ENCODE assay signal across 1 cellular context in the genomic region with DNA sequence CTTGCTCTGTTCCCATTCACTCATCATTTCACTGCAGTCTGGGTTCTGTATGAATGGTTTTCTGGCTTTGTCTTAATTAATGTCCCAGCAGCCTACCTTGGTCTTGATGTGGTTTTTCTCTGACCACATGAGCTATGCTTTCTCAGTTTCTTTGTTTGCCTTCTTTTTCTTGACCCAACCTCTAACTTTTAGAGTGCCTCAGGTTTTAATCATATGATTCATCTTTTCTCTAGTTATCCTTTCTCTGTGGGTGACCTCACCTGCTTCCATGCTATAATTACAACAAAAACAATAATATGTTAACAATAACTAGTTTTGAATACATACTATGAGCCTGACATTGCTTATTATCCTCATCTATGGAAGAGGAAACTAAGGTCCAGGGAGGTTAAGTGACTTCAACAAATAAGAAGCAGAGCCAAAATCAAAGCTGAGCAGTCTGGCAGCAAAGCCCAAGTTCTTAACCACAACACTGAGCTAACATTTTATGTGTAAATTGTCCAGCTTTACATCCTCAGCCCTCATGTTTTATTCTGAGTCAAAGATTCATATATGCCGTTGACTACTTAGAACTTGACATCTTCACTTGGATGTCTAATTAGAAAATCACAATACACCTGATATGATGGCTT.
TF ChIP-seq lines count a peak whose summit lies in the region.

No MANE protein-coding gene starts in this region.

TF ChIP-seq in GM12878, 131 proteins besides CTCF, POLR2A, EP300 and RAD21 (continued from another document and continues in another):
- TF ChIP-seq REST (IDR thresholded peaks at IDR 0.05; ENCODE audit: low read depth, low read length), result no peak
- TF ChIP-seq E4F1 (IDR thresholded peaks at IDR 0.05; ENCODE audit: borderline replicate concordance, partially characterized antibody), result no peak
- TF ChIP-seq, protein P1, sequence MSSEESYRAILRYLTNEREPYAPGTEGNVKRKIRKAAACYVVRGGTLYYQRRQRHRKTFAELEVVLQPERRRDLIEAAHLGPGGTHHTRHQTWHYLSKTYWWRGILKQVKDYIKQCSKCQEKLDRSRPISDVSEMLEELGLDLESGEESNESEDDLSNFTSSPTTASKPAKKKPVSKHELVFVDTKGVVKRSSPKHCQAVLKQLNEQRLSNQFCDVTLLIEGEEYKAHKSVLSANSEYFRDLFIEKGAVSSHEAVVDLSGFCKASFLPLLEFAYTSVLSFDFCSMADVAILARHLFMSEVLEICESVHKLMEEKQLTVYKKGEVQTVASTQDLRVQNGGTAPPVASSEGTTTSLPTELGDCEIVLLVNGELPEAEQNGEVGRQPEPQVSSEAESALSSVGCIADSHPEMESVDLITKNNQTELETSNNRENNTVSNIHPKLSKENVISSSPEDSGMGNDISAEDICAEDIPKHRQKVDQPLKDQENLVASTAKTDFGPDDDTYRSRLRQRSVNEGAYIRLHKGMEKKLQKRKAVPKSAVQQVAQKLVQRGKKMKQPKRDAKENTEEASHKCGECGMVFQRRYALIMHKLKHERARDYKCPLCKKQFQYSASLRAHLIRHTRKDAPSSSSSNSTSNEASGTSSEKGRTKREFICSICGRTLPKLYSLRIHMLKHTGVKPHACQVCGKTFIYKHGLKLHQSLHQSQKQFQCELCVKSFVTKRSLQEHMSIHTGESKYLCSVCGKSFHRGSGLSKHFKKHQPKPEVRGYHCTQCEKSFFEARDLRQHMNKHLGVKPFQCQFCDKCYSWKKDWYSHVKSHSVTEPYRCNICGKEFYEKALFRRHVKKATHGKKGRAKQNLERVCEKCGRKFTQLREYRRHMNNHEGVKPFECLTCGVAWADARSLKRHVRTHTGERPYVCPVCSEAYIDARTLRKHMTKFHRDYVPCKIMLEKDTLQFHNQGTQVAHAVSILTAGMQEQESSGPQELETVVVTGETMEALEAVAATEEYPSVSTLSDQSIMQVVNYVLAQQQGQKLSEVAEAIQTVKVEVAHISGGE (CRISPR knock-in tag; IDR thresholded peaks at IDR 0.05), result no peak
- no peak for TF ChIP-seq ZBED1 (IDR thresholded peaks at IDR 0.05; ENCODE audit: borderline replicate concordance)
- TF ChIP-seq IRF4 (IDR thresholded peaks at IDR 0.05; ENCODE audit: low read depth, low read length), result 0 out of 2 replicates have a peak, but pooled peaks have one; percentile 46
- no peak for TF ChIP-seq ZZZ3 (IDR thresholded peaks at IDR 0.05; ENCODE audit: control insufficient read depth, insufficient read length, low read depth)
- TF ChIP-seq EZH2 (IDR thresholded peaks at IDR 0.05; ENCODE audit: borderline replicate concordance, control insufficient read depth, low read depth, low read length), result no peak
- no peak for TF ChIP-seq SMAD5 (IDR thresholded peaks at IDR 0.05; ENCODE audit: low read depth)
- TF ChIP-seq SPI1 (IDR thresholded peaks at IDR 0.05; ENCODE audit: borderline replicate concordance, insufficient read depth, low read depth, low read length), result no peak
- no peak for TF ChIP-seq ELK1 (IDR thresholded peaks at IDR 0.05; ENCODE audit: low read depth, low read length)
- no peak for TF ChIP-seq YBX1 (IDR thresholded peaks at IDR 0.05)
- peak; percentile 61 to 66; a peak in 3 of 4 replicates for TF ChIP-seq BHLHE40 (IDR thresholded peaks at IDR 0.05; ENCODE audit: borderline replicate concordance in 1 of 2, low read depth in 2 of 2, low read length in 1 of 2)
- TF ChIP-seq, protein P2, sequence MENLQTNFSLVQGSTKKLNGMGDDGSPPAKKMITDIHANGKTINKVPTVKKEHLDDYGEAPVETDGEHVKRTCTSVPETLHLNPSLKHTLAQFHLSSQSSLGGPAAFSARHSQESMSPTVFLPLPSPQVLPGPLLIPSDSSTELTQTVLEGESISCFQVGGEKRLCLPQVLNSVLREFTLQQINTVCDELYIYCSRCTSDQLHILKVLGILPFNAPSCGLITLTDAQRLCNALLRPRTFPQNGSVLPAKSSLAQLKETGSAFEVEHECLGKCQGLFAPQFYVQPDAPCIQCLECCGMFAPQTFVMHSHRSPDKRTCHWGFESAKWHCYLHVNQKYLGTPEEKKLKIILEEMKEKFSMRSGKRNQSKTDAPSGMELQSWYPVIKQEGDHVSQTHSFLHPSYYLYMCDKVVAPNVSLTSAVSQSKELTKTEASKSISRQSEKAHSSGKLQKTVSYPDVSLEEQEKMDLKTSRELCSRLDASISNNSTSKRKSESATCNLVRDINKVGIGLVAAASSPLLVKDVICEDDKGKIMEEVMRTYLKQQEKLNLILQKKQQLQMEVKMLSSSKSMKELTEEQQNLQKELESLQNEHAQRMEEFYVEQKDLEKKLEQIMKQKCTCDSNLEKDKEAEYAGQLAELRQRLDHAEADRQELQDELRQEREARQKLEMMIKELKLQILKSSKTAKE (IDR thresholded peaks at IDR 0.05; ENCODE audit: low read depth, poor library complexity, severe bottlenecking), result peak; percentile 92
- TF ChIP-seq WRNIP1 (IDR thresholded peaks at IDR 0.05; ENCODE audit: borderline replicate concordance, low read depth, low read length), result no peak
- TF ChIP-seq ZNF217 (IDR thresholded peaks at IDR 0.05), result peak; percentile 48; the same call in 1 of the 2 replicates
- no peak for TF ChIP-seq ASH2L (IDR thresholded peaks at IDR 0.05; ENCODE audit: borderline replicate concordance, low read depth)
- peak; percentile 94 for TF ChIP-seq NFIC (IDR thresholded peaks at IDR 0.05; ENCODE audit: low read depth, low read length)
- TF ChIP-seq CEBPB (IDR thresholded peaks at IDR 0.05; ENCODE audit: borderline replicate concordance in 1 of 2, low read depth in 2 of 2, low read length in 2 of 2), result no peak
- TF ChIP-seq POLR2AphosphoS2 (IDR thresholded peaks at IDR 0.05; ENCODE audit: low read depth, low read length), result no peak
- no peak for TF ChIP-seq RFX5 (IDR thresholded peaks at IDR 0.05; ENCODE audit: low read depth, low read length)
- peak; percentile 91 for TF ChIP-seq TBL1XR1 (IDR thresholded peaks at IDR 0.05; ENCODE audit: low read depth, low read length)
- TF ChIP-seq NRF1 (conservative IDR thresholded peaks at IDR 0.05; ENCODE audit: low read depth, low read length), result no peak
- no peak for TF ChIP-seq ZNF384 (IDR thresholded peaks at IDR 0.05; ENCODE audit: borderline replicate concordance, low read depth, low read length)
- TF ChIP-seq EED (IDR thresholded peaks at IDR 0.05; ENCODE audit: low read depth), result peak; percentile 64; the same call in 1 of the 2 replicates
- peak; percentile 33; the same call in 1 of the 2 replicates for TF ChIP-seq BMI1 (IDR thresholded peaks at IDR 0.05; ENCODE audit: borderline replicate concordance)
- no peak for TF ChIP-seq STAT1 (conservative IDR thresholded peaks at IDR 0.05)
- no peak for TF ChIP-seq CUX1 (IDR thresholded peaks at IDR 0.05; ENCODE audit: insufficient replicate concordance, low read depth, low read length)
- TF ChIP-seq CHD1 (IDR thresholded peaks at IDR 0.05; ENCODE audit: low read depth, low read length), result no peak
- TF ChIP-seq DPF2 (IDR thresholded peaks at IDR 0.05), result peak; percentile 89
- TF ChIP-seq BCL11A (IDR thresholded peaks at IDR 0.05; ENCODE audit: low read depth, low read length), result peak; percentile 95
- TF ChIP-seq NFXL1 (IDR thresholded peaks at IDR 0.05; ENCODE audit: borderline replicate concordance), result no peak
- no peak for TF ChIP-seq FOS (IDR thresholded peaks at IDR 0.05; ENCODE audit: borderline replicate concordance, extremely low read depth, insufficient read length)
- TF ChIP-seq TARDBP (IDR thresholded peaks at IDR 0.05; ENCODE audit: borderline replicate concordance), result no peak
- TF ChIP-seq SMARCA5 (IDR thresholded peaks at IDR 0.05), result no peak
- no peak for TF ChIP-seq NKRF (conservative IDR thresholded peaks at IDR 0.05)
- no peak for TF ChIP-seq TCF3 (IDR thresholded peaks at IDR 0.05; ENCODE audit: borderline replicate concordance, insufficient read depth, low read depth, low read length)
- TF ChIP-seq GABPA (IDR thresholded peaks at IDR 0.05; ENCODE audit: low read depth), result no peak
- peak; percentile 91 to 94 for TF ChIP-seq IKZF2 (IDR thresholded peaks at IDR 0.05)
